Comparison of ENCODE assay signal across 1 cellular context in the genomic region with DNA sequence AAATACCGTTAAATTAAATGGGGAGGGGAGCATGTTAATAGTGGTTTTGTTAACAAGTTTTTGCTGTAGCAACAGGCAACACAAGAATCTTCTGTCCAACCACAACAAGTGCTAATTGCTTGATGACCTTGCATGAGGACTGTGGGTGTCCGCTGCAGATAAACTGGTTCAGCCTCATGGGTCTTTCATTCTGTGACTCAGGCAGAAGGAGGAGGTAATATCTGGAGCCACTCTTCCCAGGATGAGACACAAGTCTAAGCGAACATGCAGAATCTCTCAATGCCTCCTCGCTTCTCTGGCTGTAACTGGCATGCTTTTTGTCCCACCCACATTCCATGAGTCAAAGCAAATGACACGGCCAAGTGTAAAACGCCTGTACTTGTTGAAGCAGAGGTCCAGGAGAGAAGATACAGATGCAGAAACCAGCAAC.
TF ChIP-seq lines count a peak whose summit lies in the region.

No MANE protein-coding gene starts in this region.

TF ChIP-seq in H1, 55 proteins besides CTCF, POLR2A, EP300 and RAD21:
- no peak for TF ChIP-seq E2F6 (IDR thresholded peaks at IDR 0.05)
- no peak for TF ChIP-seq USF2 (IDR thresholded peaks at IDR 0.05; ENCODE audit: low read length)
- TF ChIP-seq POU5F1 (IDR thresholded peaks at IDR 0.05; ENCODE audit: low read depth, low read length) = no peak
- no peak for TF ChIP-seq TCF12 (IDR thresholded peaks at IDR 0.05; ENCODE audit: low read depth, low read length)
- no peak for TF ChIP-seq RNF2 (IDR thresholded peaks at IDR 0.05; ENCODE audit: borderline replicate concordance, low read depth, low read length, missing control alignments, poor library complexity, severe bottlenecking)
